Comparison of ENCODE assay signal across 23 cellular contexts in genomic region chr5:71788794-71789193, GRCh38.
DNase-seq lines count a peak whose midpoint lies in the region; TF ChIP-seq lines count a peak whose summit lies in the region.
"Had no signal": no experiment of that assay in that cellular context is flagged by ENCODE, and none has a peak within 500 bp of the region (broad histone marks: within the 10 kb centered on the region; RNA-seq: fewer than 3 reads in every experiment).

No MANE protein-coding gene starts in this region.

- H3K27ac ChIP-seq in HEK293 (ENCODE audit: extremely low read depth, low read depth, low read length) (no peak overlapping the region), neuronal stem cell (replicated peaks; ENCODE audit: low read length) (peak overlapping the region; percentile 10)
- H3K27ac ChIP-seq: 22Rv1; A549; BLaER1 treated with 17β-estradiol and CSF1 and Interleukin-3, amounts not matched to agents 10 nM and 100 nM; C4-2B had no signal

- H2AK5ac ChIP-seq in neuronal stem cell (ENCODE audit: low read depth, low read length) = no peak overlapping the region

- H2BK12ac ChIP-seq in neuronal stem cell (ENCODE audit: low read length) = no peak overlapping the region

- H3K4me1 ChIP-seq in HEK293 (ENCODE audit: control insufficient read depth, insufficient read depth, low read length) (no peaks in the 10 kb centered on the region), neuronal stem cell (ENCODE audit: control insufficient read depth in 2 of 2, insufficient read depth in 1 of 2, low read depth in 1 of 2, low read length in 2 of 2) (peaks cover 9 to 15% of the 10 kb centered on the region in 2 donors)
- H3K4me1 ChIP-seq: A549 had no signal

- H2AFZ ChIP-seq in neuronal stem cell (ENCODE audit: low read length) = no peak overlapping the region

- no peak overlapping the region for H2BK15ac ChIP-seq in neuronal stem cell (ENCODE audit: low read length)

- H3K27me3 ChIP-seq in neuronal stem cell (ENCODE audit: control insufficient read depth in 3 of 3, insufficient read depth in 3 of 3, low read depth in 1 of 3, low read length in 3 of 3) = no peaks in the 10 kb centered on the region
- H3K27me3 ChIP-seq: BLaER1 treated with 17β-estradiol and CSF1 and Interleukin-3, amounts not matched to agents 10 nM and 100 nM had no signal

- TF ChIP-seq CTCF in HEK293 (tag by site-specific recombination; IDR thresholded peaks at IDR 0.05) = no peak

- H3K4me2 ChIP-seq in neuronal stem cell (ENCODE audit: insufficient read depth, low read length, poor library complexity, severe bottlenecking) = no peak overlapping the region
- H3K4me2 ChIP-seq: A549; BLaER1 treated with 17β-estradiol and CSF1 and Interleukin-3, amounts not matched to agents 10 nM and 100 nM had no signal

- no peaks in the 10 kb centered on the region for H3K36me3 ChIP-seq in HEK293 (ENCODE audit: control insufficient read depth in 2 of 2, insufficient read depth in 1 of 2, low read length in 2 of 2)
- no peaks in the 10 kb centered on the region for H3K36me3 ChIP-seq in neuronal stem cell (replicated peaks in 1 of 2; ENCODE audit: control insufficient read depth in 2 of 2, insufficient read depth in 2 of 2, low read length in 2 of 2)
- H3K36me3 ChIP-seq: BLaER1 treated with 17β-estradiol and CSF1 and Interleukin-3, amounts not matched to agents 10 nM and 100 nM had no signal

- no peak overlapping the region for H2BK5ac ChIP-seq in neuronal stem cell (ENCODE audit: low read length)

- POLR2A ChIA-PET in HEK293 (lab: Yijun Ruan, JAX) = no interaction called here

- H3K23ac ChIP-seq in neuronal stem cell (ENCODE audit: low read depth, low read length, poor library complexity) = no peak overlapping the region

- no peak overlapping the region for H3K18ac ChIP-seq in neuronal stem cell (ENCODE audit: low read length)

- no CpG with 5 or more reads among the region's 2 CpGs for WGBS in neuronal stem cell (ENCODE audit: extremely low coverage in 2 of 2, insufficient read length in 2 of 2, insufficient replicate concordance in 1 of 2), 2 donors

- H3K4ac ChIP-seq in neuronal stem cell (ENCODE audit: low read length) = no peak overlapping the region

- CTCF ChIA-PET in HEK293 (lab: Yijun Ruan, JAX) = interaction anchor here (0.7 kb wide), 1 partner anchor 342 kb away, joined by 5 read pairs; no protein-coding TSS in a partner anchor

- H3K9me3 ChIP-seq in HEK293 (ENCODE audit: control insufficient read depth, insufficient read depth, low read depth, low read length) = no peaks in the 10 kb centered on the region
- H3K9me3 ChIP-seq in neuronal stem cell (replicated peaks in 1 of 2; ENCODE audit: control insufficient read depth in 2 of 2, insufficient read depth in 1 of 2, low read depth in 1 of 2, low read length in 2 of 2) = peaks cover 0 to 3% of the 10 kb centered on the region in 2 donors

- H4K91ac ChIP-seq in neuronal stem cell (ENCODE audit: low read depth, low read length, poor library complexity) = no peak overlapping the region

- H2BK120ac ChIP-seq in neuronal stem cell (ENCODE audit: low read depth, low read length) = no peak overlapping the region

- H3K9ac ChIP-seq in neuronal stem cell (ENCODE audit: low read depth, low read length, poor library complexity) = no peak overlapping the region
- H3K9ac ChIP-seq: BLaER1 treated with 17β-estradiol and CSF1 and Interleukin-3, amounts not matched to agents 10 nM and 100 nM had no signal

- no peaks in the 10 kb centered on the region for H3K79me1 ChIP-seq in neuronal stem cell (ENCODE audit: low read depth, low read length)

- DNase-seq in NCI-H146 (lab: John Stamatoyannopoulos, UW) = peak; percentile 18
- DNase-seq in NCI-H146 treated with DMSO at 0.1 percent for 48 hours (lab: John Stamatoyannopoulos, UW; ENCODE audit: unreplicated experiment) = no peak
- DNase-seq in NCI-H69 (lab: John Stamatoyannopoulos, UW) = peak; percentile 42
- DNase-seq in neuronal stem cell (ENCODE audit: low spot score) = no peak
- DNase-seq in NCI-H1417 treated with DMSO at 0.1 percent for 48 hours (lab: John Stamatoyannopoulos, UW) = no peak
- no peak for DNase-seq in SKM-1 treated with dmso at 0.1 percent for 144 hours (lab: John Stamatoyannopoulos, UW; ENCODE audit: unreplicated experiment)
- DNase-seq: AML-193; CD4-positive, alpha-beta T cell; CD8-positive, alpha-beta memory T cell; COR-L47; DMS 273 treated with DMSO at 0.1 percent for 48 hours; DMS153; DMS53; DMS79; DND-41; EL; GDM1 had no signal

- H3K14ac ChIP-seq in neuronal stem cell (ENCODE audit: low read length) = peak overlapping the region; percentile 65

- no peak overlapping the region for H4K8ac ChIP-seq in neuronal stem cell (ENCODE audit: low read depth, low read length)

- no peak overlapping the region for H3K4me3 ChIP-seq in HEK293 (ENCODE audit: low read depth, low read length)
- no peak overlapping the region for H3K4me3 ChIP-seq in neuronal stem cell (ENCODE audit: low read length in 2 of 2)
- H3K4me3 ChIP-seq: A549; BLaER1 treated with 17β-estradiol and CSF1 and Interleukin-3, amounts not matched to agents 10 nM and 100 nM; GM12878 had no signal

TF ChIP-seq in HEK293, 187 proteins besides CTCF, POLR2A, EP300 and RAD21:
- TF ChIP-seq ZNF521 (tag by site-specific recombination; IDR thresholded peaks at IDR 0.05) = no peak
- TF ChIP-seq PRDM1 (tag by site-specific recombination; IDR thresholded peaks at IDR 0.05) = peak; percentile 94
- TF ChIP-seq ZNF704 (tag by site-specific recombination; IDR thresholded peaks at IDR 0.05) = no peak

Comparison
In these comparisons a context has a peak if more than half of its experiments do, and no peak if none do; other contexts are left out.
1. DNase-seq: peak in NCI-H146 (single experiment) and NCI-H69 (single experiment); none in NCI-H146 treated with DMSO at 0.1 percent for 48 hours (single experiment), neuronal stem cell (single experiment), NCI-H1417 treated with DMSO at 0.1 percent for 48 hours (single experiment) and SKM-1 treated with dmso at 0.1 percent for 144 hours (single experiment).